ENCODE assay signal across 17 cellular contexts in genomic region chr9:107112707-107113243, GRCh38.
DNase-seq lines count a peak whose midpoint lies in the region; ATAC-seq lines count a peak whose summit lies in the region.
"Had no signal": no experiment of that assay in that cellular context is flagged by ENCODE, and none has a peak within 500 bp of the region (broad histone marks: within the 10 kb centered on the region; RNA-seq: fewer than 3 reads in every experiment).

No MANE protein-coding gene starts in this region.

- H3K36me3 ChIP-seq in naive thymus-derived CD4-positive, alpha-beta T cell (ENCODE audit: control insufficient read depth in 2 of 3, insufficient read depth in 3 of 3, low read length in 3 of 3): no peaks in the 10 kb centered on the region
- H3K36me3 ChIP-seq: uterus had no signal

- H3K27me3 Mint-ChIP-seq in naive thymus-derived CD4-positive, alpha-beta T cell: peaks cover 0 to 26% (median 15%) of the 10 kb centered on the region in 5 donors

- H3K4me3 Mint-ChIP-seq in naive thymus-derived CD4-positive, alpha-beta T cell: no peak overlapping the region
- H3K4me3 Mint-ChIP-seq: activated CD4-positive, alpha-beta T cell treated with anti-CD3 and anti-CD28 coated beads, Interleukin-2, amount 10 ng/mL, durations not matched to agents 24 days and 14 days; B cell had no signal

- no peak overlapping the region for H3K27ac Mint-ChIP-seq in naive thymus-derived CD4-positive, alpha-beta T cell
- H3K27ac Mint-ChIP-seq: activated CD4-positive, alpha-beta T cell treated with anti-CD3 and anti-CD28 coated beads, Interleukin-2, amount 10 ng/mL, durations not matched to agents 24 days and 14 days; B cell had no signal

- peaks cover 0 to 3% (median 0%) of the 10 kb centered on the region in 11 donors for H3K9me3 Mint-ChIP-seq in naive thymus-derived CD4-positive, alpha-beta T cell
- H3K9me3 Mint-ChIP-seq: activated CD4-positive, alpha-beta T cell treated with anti-CD3 and anti-CD28 coated beads, Interleukin-2, amount 10 ng/mL, durations not matched to agents 24 days and 14 days had no signal

- H3K4me1 Mint-ChIP-seq in naive thymus-derived CD4-positive, alpha-beta T cell: peaks cover 0 to 6% (median 0%) of the 10 kb centered on the region in 7 donors

- H3K4me1 ChIP-seq in naive thymus-derived CD4-positive, alpha-beta T cell (ENCODE audit: control insufficient read depth in 2 of 2, insufficient read depth in 2 of 2, low read length in 2 of 2): no peaks in the 10 kb centered on the region
- H3K4me1 ChIP-seq: uterus had no signal

- peak; percentile 80 for ATAC-seq in GM18519 (IDR thresholded peaks at IDR 0.05; ENCODE audit: low FRiP score, unreplicated experiment)
- ATAC-seq in GM21390 (IDR thresholded peaks at IDR 0.05; ENCODE audit: unreplicated experiment): peak; percentile 95
- ATAC-seq in HG03025 (IDR thresholded peaks at IDR 0.05; ENCODE audit: low FRiP score, unreplicated experiment): peak; percentile 92
- no peak for ATAC-seq in activated CD4-positive, CD25-positive, alpha-beta regulatory T cell treated with anti-CD3 and anti-CD28 coated beads, Interleukin-2, amount 50 U/mL, for 24 hours
- ATAC-seq in naive thymus-derived CD4-positive, alpha-beta T cell: no peak
- ATAC-seq: left ventricle myocardium superior had no signal

- POLR2A ChIA-PET in naive thymus-derived CD4-positive, alpha-beta T cell (lab: Charles Lee): no interaction called here

- intact Hi-C loops in naive thymus-derived CD4-positive, alpha-beta T cell (cut with micrococcal nuclease): loop anchor here in 1 of 2 donors (10.0 kb wide), 1 partner anchor 188 kb away; no protein-coding TSS in a partner anchor

- CTCF ChIA-PET in naive thymus-derived CD4-positive, alpha-beta T cell (lab: Charles Lee): no interaction called here

- H3K27me3 ChIP-seq in naive thymus-derived CD4-positive, alpha-beta T cell (ENCODE audit: control insufficient read depth in 2 of 2, insufficient read depth in 2 of 2, low read length in 2 of 2): no peaks in the 10 kb centered on the region

- H3K27ac ChIP-seq in naive thymus-derived CD4-positive, alpha-beta T cell (ENCODE audit: low read depth, low read length): no peak overlapping the region
- H3K27ac ChIP-seq: uterus had no signal

- H3K4me3 ChIP-seq in naive thymus-derived CD4-positive, alpha-beta T cell (ENCODE audit: low read length): no peak overlapping the region
- H3K4me3 ChIP-seq: uterus had no signal

- H3K9me3 ChIP-seq in naive thymus-derived CD4-positive, alpha-beta T cell (ENCODE audit: control insufficient read depth in 2 of 3, low read length in 3 of 3): no peaks in the 10 kb centered on the region
- H3K9me3 ChIP-seq: uterus had no signal

- H3K36me3 Mint-ChIP-seq in naive thymus-derived CD4-positive, alpha-beta T cell: no peaks in the 10 kb centered on the region

- DNase-seq in MV-4-11 (lab: John Stamatoyannopoulos, UW) (peak; percentile 80), mucosa of gallbladder (ENCODE audit: low spot score) (no peak)
- no peak for DNase-seq in stimulated activated CD4-positive, alpha-beta T cell treated with anti-CD3 and anti-CD28 coated beads, Interleukin-4, amount 100 ng/mL, for 24 hours
- DNase-seq in naive thymus-derived CD4-positive, alpha-beta T cell: no peak
- DNase-seq: activated CD4-positive, alpha-beta T cell treated with anti-CD3 and anti-CD28 coated beads, Interleukin-2, amount 10 ng/mL, durations not matched to agents 24 days and 14 days; activated effector memory CD4-positive, alpha-beta T cell treated with anti-CD3 and anti-CD28 coated beads, Interleukin-2, amount 50 U/mL, for 16 hours; IMR-90; left ventricle myocardium superior; NCI-H1930; nucleus accumbens; stimulated activated CD4-positive, alpha-beta T cell treated with anti-CD3 and anti-CD28 coated beads, Interleukin-12 subunit alpha, Interleukin-12 subunit beta, amount 100 ng/mL, for 4 hours; uterus had no signal

Comparison
In these comparisons a context has a peak if more than half of its experiments do, and no peak if none do; other contexts are left out.
1. ATAC-seq: peak in GM18519 (single experiment), GM21390 (single experiment) and HG03025 (single experiment); none in activated CD4-positive, CD25-positive, alpha-beta regulatory T cell treated with anti-CD3 and anti-CD28 coated beads, Interleukin-2, amount 50 U/mL, for 24 hours (0 of 2) and naive thymus-derived CD4-positive, alpha-beta T cell (single experiment).